1 cellular context compared by ENCODE assay signal in the genomic region with DNA sequence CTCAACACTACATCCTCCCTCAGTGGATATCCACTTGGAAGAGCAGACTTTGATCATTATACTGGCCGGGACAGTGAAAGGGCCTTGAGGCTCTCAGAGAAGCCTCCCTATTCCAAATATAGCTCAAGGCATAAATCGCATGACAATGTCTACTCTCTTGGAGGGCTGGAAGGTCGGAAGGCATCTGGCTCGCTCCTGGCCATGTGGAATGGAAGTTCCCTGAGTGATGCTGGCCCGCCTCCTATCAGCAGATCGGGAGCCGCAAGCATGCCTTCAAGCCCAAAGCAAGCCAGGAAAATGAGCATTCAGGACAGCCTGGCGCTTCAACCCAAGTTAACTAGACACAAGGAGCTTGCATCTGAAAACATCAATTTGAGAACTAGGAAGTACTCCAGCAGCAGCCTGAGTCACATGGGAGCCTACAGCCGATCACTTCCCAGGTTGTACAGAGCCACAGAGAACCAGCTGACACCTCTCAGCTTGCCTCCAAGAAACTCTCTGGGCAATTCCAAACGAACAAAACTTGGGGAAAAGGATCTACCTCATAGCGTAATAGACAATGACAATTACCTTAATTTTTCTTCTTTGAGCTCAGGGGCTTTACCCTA.
TF ChIP-seq lines count a peak whose summit lies in the region.

No MANE protein-coding gene starts in this region.

TF ChIP-seq in HepG2, 621 proteins besides CTCF, POLR2A, EP300 and RAD21:
- TF ChIP-seq, protein P1, sequence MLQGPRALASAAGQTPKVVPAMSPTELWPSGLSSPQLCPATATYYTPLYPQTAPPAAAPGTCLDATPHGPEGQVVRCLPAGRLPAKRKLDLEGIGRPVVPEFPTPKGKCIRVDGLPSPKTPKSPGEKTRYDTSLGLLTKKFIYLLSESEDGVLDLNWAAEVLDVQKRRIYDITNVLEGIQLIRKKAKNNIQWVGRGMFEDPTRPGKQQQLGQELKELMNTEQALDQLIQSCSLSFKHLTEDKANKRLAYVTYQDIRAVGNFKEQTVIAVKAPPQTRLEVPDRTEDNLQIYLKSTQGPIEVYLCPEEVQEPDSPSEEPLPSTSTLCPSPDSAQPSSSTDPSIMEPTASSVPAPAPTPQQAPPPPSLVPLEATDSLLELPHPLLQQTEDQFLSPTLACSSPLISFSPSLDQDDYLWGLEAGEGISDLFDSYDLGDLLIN (CRISPR knock-in tag; IDR thresholded peaks at IDR 0.05; ENCODE audit: borderline replicate concordance), result no peak
- TF ChIP-seq ARNT (IDR thresholded peaks at IDR 0.05) (no peak), STAG1 (CRISPR knock-in tag; IDR thresholded peaks at IDR 0.05) (no peak), SMAD9 (CRISPR knock-in tag; IDR thresholded peaks at IDR 0.05) (no peak), GABPB1 (CRISPR knock-in tag; IDR thresholded peaks at IDR 0.05) (no peak), KDM3A (CRISPR knock-in tag; IDR thresholded peaks at IDR 0.05; ENCODE audit: low read depth) (no peak), U2AF1 (optimal IDR thresholded peaks at IDR 0.05; ENCODE audit: low read depth, low read length) (no peak), ZNF326 (CRISPR knock-in tag; IDR thresholded peaks at IDR 0.05; ENCODE audit: borderline replicate concordance) (no peak), ZNF792 (CRISPR knock-in tag; IDR thresholded peaks at IDR 0.05) (no peak)
- TF ChIP-seq, protein P2, sequence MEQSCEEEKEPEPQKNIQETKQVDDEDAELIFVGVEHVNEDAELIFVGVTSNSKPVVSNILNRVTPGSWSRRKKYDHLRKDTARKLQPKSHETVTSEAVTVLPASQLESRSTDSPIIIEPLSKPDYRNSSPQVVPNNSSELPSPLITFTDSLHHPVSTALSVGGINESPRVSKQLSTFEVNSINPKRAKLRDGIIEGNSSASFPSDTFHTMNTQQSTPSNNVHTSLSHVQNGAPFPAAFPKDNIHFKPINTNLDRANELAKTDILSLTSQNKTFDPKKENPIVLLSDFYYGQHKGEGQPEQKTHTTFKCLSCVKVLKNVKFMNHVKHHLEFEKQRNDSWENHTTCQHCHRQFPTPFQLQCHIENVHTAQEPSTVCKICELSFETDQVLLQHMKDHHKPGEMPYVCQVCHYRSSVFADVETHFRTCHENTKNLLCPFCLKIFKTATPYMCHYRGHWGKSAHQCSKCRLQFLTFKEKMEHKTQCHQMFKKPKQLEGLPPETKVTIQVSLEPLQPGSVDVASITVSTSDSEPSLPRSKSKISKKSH (CRISPR knock-in tag; IDR thresholded peaks at IDR 0.05; ENCODE audit: borderline replicate concordance), result no peak
- TF ChIP-seq, protein P3, sequence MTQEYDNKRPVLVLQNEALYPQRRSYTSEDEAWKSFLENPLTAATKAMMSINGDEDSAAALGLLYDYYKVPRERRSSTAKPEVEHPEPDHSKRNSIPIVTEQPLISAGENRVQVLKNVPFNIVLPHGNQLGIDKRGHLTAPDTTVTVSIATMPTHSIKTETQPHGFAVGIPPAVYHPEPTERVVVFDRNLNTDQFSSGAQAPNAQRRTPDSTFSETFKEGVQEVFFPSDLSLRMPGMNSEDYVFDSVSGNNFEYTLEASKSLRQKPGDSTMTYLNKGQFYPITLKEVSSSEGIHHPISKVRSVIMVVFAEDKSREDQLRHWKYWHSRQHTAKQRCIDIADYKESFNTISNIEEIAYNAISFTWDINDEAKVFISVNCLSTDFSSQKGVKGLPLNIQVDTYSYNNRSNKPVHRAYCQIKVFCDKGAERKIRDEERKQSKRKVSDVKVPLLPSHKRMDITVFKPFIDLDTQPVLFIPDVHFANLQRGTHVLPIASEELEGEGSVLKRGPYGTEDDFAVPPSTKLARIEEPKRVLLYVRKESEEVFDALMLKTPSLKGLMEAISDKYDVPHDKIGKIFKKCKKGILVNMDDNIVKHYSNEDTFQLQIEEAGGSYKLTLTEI (CRISPR knock-in tag; conservative IDR thresholded peaks at IDR 0.05), result no peak
